Comparison of ENCODE assay signal across 16 cellular contexts in genomic region chr5:154077692-154078091, GRCh38. TPM values are rescaled to one million over a fixed set of nuclear protein-coding genes. Genes with fewer than 3 reads are reported as not detected.
DNase-seq lines count a peak whose midpoint lies in the region; ATAC-seq, FAIRE-seq and TF ChIP-seq lines count a peak whose summit lies in the region.
"Had no signal": no experiment of that assay in that cellular context is flagged by ENCODE, and none has a peak within 500 bp of the region (broad histone marks: within the 10 kb centered on the region; RNA-seq: fewer than 3 reads in every experiment).

No MANE protein-coding gene starts in this region.

- no peak for FAIRE-seq in astrocyte (lab: Jason Lieb, UNC)

- WGBS in upper lobe of left lung, 2 donors: 18 to 46% methylated on average over 1 of the region's 1 CpG

- no peak overlapping the region for H2AFZ ChIP-seq in astrocyte (ENCODE audit: low read depth, low read length)

- H3K27ac ChIP-seq in astrocyte (ENCODE audit: low read depth, low read length): no peak overlapping the region
- H3K27ac ChIP-seq in upper lobe of left lung: no peak overlapping the region

- no peak for TF ChIP-seq CTCF in astrocyte (IDR thresholded peaks at IDR 0.05; ENCODE audit: insufficient read depth, low read depth, low read length)
- no peak for TF ChIP-seq CTCF in upper lobe of left lung (IDR thresholded peaks at IDR 0.05)

- no peaks in the 10 kb centered on the region for H3K79me2 ChIP-seq in astrocyte (ENCODE audit: insufficient read depth, low read length)

- DNase-seq in Right ventricle myocardium inferior (ENCODE audit: missing footprints) (no peak), cardiac septum (ENCODE audit: low spot score) (no peak), astrocyte (ENCODE audit: low read depth) (peak; percentile 65), left cardiac atrium (peak; percentile 33), upper lobe of left lung (peak in 1 of 2 donors; percentile 34), posterior cingulate gyrus (no peak)
- DNase-seq: activated CD4-positive, CD25-positive, alpha-beta regulatory T cell treated with anti-CD3 and anti-CD28 coated beads, Interleukin-2, amount 50 U/mL, for 72 hours; amniotic stem cell; effector memory CD4-positive, alpha-beta T cell; hypothalamus; midbrain; stimulated activated CD4-positive, alpha-beta T cell treated with anti-CD3 and anti-CD28 coated beads, Interleukin-4, amount 100 ng/mL, for 24 hours; stimulated activated naive CD4-positive, alpha-beta T cell had no signal

- no peak overlapping the region for H3K27ac Mint-ChIP-seq in astrocyte (ENCODE audit: unreplicated experiment)

- TF ChIP-seq EP300 in upper lobe of left lung (IDR thresholded peaks at IDR 0.05): no peak

- no peak overlapping the region for H3K4me3 Mint-ChIP-seq in astrocyte (ENCODE audit: unreplicated experiment)

- H3K4me2 ChIP-seq in astrocyte (ENCODE audit: low read length): no peak overlapping the region

- H3K4me1 ChIP-seq in astrocyte (ENCODE audit: insufficient read depth, low read length) (peaks cover 7% of the 10 kb centered on the region), upper lobe of left lung (peaks cover 10 to 16% (median 14%) of the 10 kb centered on the region in 4 donors)

- H3K9me3 Mint-ChIP-seq in astrocyte (ENCODE audit: unreplicated experiment): no peaks in the 10 kb centered on the region

- no peak for TF ChIP-seq POLR2A in upper lobe of left lung (IDR thresholded peaks at IDR 0.05)

- no peak overlapping the region for H3K9ac ChIP-seq in astrocyte (ENCODE audit: low read length)

- H3K4me3 ChIP-seq in astrocyte (ENCODE audit: insufficient read depth, low read depth, low read length) (no peak overlapping the region), upper lobe of left lung (no peak overlapping the region)
- H3K4me3 ChIP-seq: HAP-1 had no signal

- H3K36me3 ChIP-seq in astrocyte (ENCODE audit: insufficient read depth, low read length) (no peaks in the 10 kb centered on the region), upper lobe of left lung (no peaks in the 10 kb centered on the region)
- H3K36me3 ChIP-seq: HAP-1 had no signal

- H3K9me3 ChIP-seq in astrocyte (ENCODE audit: insufficient read depth, low read depth, low read length) (no peaks in the 10 kb centered on the region), upper lobe of left lung (no peaks in the 10 kb centered on the region)
- H3K9me3 ChIP-seq: HAP-1 had no signal

- H3K27me3 ChIP-seq in astrocyte (ENCODE audit: insufficient read depth, low read length): no peaks in the 10 kb centered on the region
- H3K27me3 ChIP-seq in upper lobe of left lung: no peaks in the 10 kb centered on the region

- H3K36me3 Mint-ChIP-seq in astrocyte (ENCODE audit: low read depth, unreplicated experiment): no peaks in the 10 kb centered on the region

- peak; percentile 87 for ATAC-seq in Right ventricle myocardium inferior
- ATAC-seq in left cardiac atrium: peak; percentile 38 to 94
- peak; percentile 66 to 72 for ATAC-seq in upper lobe of left lung (ENCODE audit: low FRiP score in 2 of 2)
- no peak for ATAC-seq in HG03280 (IDR thresholded peaks at IDR 0.05; ENCODE audit: unreplicated experiment)
- ATAC-seq in GM21526 (IDR thresholded peaks at IDR 0.05; ENCODE audit: low FRiP score, unreplicated experiment): no peak

- H3K27me3 Mint-ChIP-seq in astrocyte (ENCODE audit: low read depth, unreplicated experiment): peaks cover 20% of the 10 kb centered on the region

- no peaks in the 10 kb centered on the region for H3K4me1 Mint-ChIP-seq in astrocyte (ENCODE audit: low read depth, unreplicated experiment)

- no peaks in the 10 kb centered on the region for H4K20me1 ChIP-seq in astrocyte (ENCODE audit: insufficient read depth, low read length)

- intact Hi-C loops in Right ventricle myocardium inferior (cut with DNase I): loop anchor here (5.0 kb wide), 1 partner anchor 115 kb away; the partner anchor contains the start of gene GALNT10
- intact Hi-C loops in cardiac septum (cut with DNase I): no loop called here
- intact Hi-C loops in left cardiac atrium (cut with DNase I): no loop called here
- intact Hi-C loops in posterior cingulate gyrus (cut with DNase I): loop anchor here (10.0 kb wide), 1 partner anchor 527 kb away; no protein-coding TSS in a partner anchor

RNA-seq across cellular contexts. Expression of gene MFAP3, which starts 38.9 kb away (rescaled TPM):
- total RNA-seq in Right ventricle myocardium inferior: 25.8 TPM
- 33.3 TPM for total RNA-seq in cardiac septum
- total RNA-seq in astrocyte: 45.8 and 46.8 TPM in 2 replicates
- 10 to 100 TPM; 34.0 to 35.3 TPM for total RNA-seq in left cardiac atrium
- 10 to 100 TPM in 4 of 6 donors, 1 to 10 TPM in 2; 6.4 to 34.5 (median 25.6) TPM for total RNA-seq in upper lobe of left lung

RNA-seq across cellular contexts. Expression of gene FAM114A2, which starts 39.0 kb away (rescaled TPM):
- total RNA-seq in Right ventricle myocardium inferior: 34.9 TPM
- total RNA-seq in cardiac septum: 37.6 TPM
- 29.7 and 31.8 TPM in 2 replicates for total RNA-seq in astrocyte
- total RNA-seq in left cardiac atrium: 10 to 100 TPM; 29.6 to 35.0 TPM
- total RNA-seq in upper lobe of left lung: 10 to 100 TPM; 10.5 to 45.3 (median 17.1) TPM

Comparison
In these comparisons a context has a peak if more than half of its experiments do, and no peak if none do; other contexts are left out.
1. DNase-seq: peak in astrocyte (single experiment) and left cardiac atrium (single experiment); none in Right ventricle myocardium inferior (single experiment), cardiac septum (single experiment) and posterior cingulate gyrus (0 of 10).
2. intact Hi-C loops: an anchor here in Right ventricle myocardium inferior (5.0 kb wide) and posterior cingulate gyrus (10.0 kb wide); none called in cardiac septum and left cardiac atrium.
3. ATAC-seq: peak in Right ventricle myocardium inferior (single experiment), left cardiac atrium (2 of 2) and upper lobe of left lung (2 of 2); none in HG03280 (single experiment) and GM21526 (single experiment).